In the genomic region with DNA sequence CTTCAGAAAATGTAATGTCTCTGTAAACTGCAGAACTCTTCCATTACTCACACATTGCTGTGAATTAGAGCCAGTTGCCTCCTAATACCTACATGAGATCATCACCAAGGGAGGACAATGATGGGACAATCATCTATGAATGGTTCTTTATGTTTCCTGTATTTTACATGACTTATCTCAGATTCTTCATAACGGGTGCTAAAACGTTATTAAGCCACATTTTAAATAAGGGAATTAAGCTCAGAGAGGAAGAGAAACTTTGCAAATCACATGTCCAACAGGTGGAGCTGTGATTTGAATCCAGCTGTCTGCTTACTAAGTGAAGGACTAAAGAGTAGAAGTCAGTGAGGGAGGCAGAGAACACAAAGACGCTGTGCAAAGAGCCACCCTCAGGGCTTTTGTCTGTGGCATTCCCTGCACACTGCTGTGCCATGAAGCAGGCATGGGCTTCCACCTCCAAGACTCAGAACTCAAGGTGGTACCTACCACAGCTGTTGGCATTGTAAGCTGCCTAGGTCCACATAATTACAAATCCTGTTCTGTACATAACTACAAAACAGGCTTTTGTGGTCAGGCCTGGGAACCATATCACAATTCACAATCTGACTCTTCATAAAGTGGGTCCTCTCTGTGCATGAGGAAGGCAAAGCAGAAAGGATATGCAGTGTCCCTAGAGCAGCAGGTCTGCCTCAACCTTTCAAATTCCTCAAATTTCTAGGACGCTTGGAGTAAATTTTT, we compare ENCODE assay signal across 8 cellular contexts. TPM values are rescaled to one million over a fixed set of nuclear protein-coding genes. Genes with fewer than 3 reads are reported as not detected.
DNase-seq lines count a peak whose midpoint lies in the region; ATAC-seq and TF ChIP-seq lines count a peak whose summit lies in the region.

No MANE protein-coding gene starts in this region.

- no peak overlapping the region for H3K4me2 ChIP-seq in neuronal stem cell (ENCODE audit: insufficient read depth, low read length, poor library complexity, severe bottlenecking)

- no peak overlapping the region for H4K8ac ChIP-seq in neuronal stem cell (ENCODE audit: low read depth, low read length)

- H3K27me3 Mint-ChIP-seq in activated T-helper 17 cell treated with anti-CD3 and anti-CD28 coated beads, Interleukin-2, amount 50 U/mL, for 72 hours: peaks cover 43% of the 10 kb centered on the region

- no peak overlapping the region for H4K91ac ChIP-seq in neuronal stem cell (ENCODE audit: low read depth, low read length, poor library complexity)

- H3K4me3 Mint-ChIP-seq in activated T-helper 17 cell treated with anti-CD3 and anti-CD28 coated beads, Interleukin-2, amount 50 U/mL, for 72 hours: no peak overlapping the region

- H3K27ac ChIP-seq in neuronal stem cell (replicated peaks; ENCODE audit: low read length): peak overlapping the region; percentile 6

- no peak overlapping the region for H2AFZ ChIP-seq in neuronal stem cell (ENCODE audit: low read length)

- H3K36me3 Mint-ChIP-seq in activated T-helper 17 cell treated with anti-CD3 and anti-CD28 coated beads, Interleukin-2, amount 50 U/mL, for 72 hours (ENCODE audit: low read depth): no peaks in the 10 kb centered on the region

- H2BK120ac ChIP-seq in neuronal stem cell (ENCODE audit: low read depth, low read length): no peak overlapping the region

- H3K9ac ChIP-seq in neuronal stem cell (ENCODE audit: low read depth, low read length, poor library complexity): no peak overlapping the region

- no peak overlapping the region for H3K27ac Mint-ChIP-seq in activated T-helper 17 cell treated with anti-CD3 and anti-CD28 coated beads, Interleukin-2, amount 50 U/mL, for 72 hours

- H3K4me3 ChIP-seq in GM12865 (ENCODE audit: low read depth, low read length) (no peak overlapping the region), cardiac fibroblast (replicated peaks in 1 of 2; ENCODE audit: low read depth in 2 of 2, low read length in 2 of 2) (no peak overlapping the region), neuronal stem cell (ENCODE audit: low read length in 2 of 2) (no peak overlapping the region)

- peaks cover 0 to 3% of the 10 kb centered on the region in 2 donors for H3K9me3 ChIP-seq in neuronal stem cell (replicated peaks in 1 of 2; ENCODE audit: control insufficient read depth in 2 of 2, insufficient read depth in 1 of 2, low read depth in 1 of 2, low read length in 2 of 2)

- no peak overlapping the region for H3K18ac ChIP-seq in neuronal stem cell (ENCODE audit: low read length)

- TF ChIP-seq CTCF in GM12865 (IDR thresholded peaks at IDR 0.05; ENCODE audit: insufficient read depth, low read depth, low read length, missing control alignments) (peak; percentile 23), cardiac fibroblast (IDR thresholded peaks at IDR 0.05; ENCODE audit: low read depth, low read length) (peak; percentile 3)

- no peak overlapping the region for H3K14ac ChIP-seq in neuronal stem cell (ENCODE audit: low read length)

- peaks cover 5 to 7% of the 10 kb centered on the region in 2 donors for H3K4me1 ChIP-seq in neuronal stem cell (ENCODE audit: control insufficient read depth in 2 of 2, insufficient read depth in 1 of 2, low read depth in 1 of 2, low read length in 2 of 2)

- DNase-seq in GM12865 (ENCODE audit: low read depth): peak; percentile 68
- DNase-seq in HT-29 (ENCODE audit: low spot score): peak; percentile 61
- DNase-seq in cardiac fibroblast (ENCODE audit: low read depth in 2 of 2): peak in 1 of 2 donors; percentile 71
- DNase-seq in neuronal stem cell (ENCODE audit: low spot score): peak; percentile 18
- DNase-seq in T-helper 2 cell: no peak
- no peak for DNase-seq in stimulated activated CD4-positive, alpha-beta T cell treated with anti-CD3 and anti-CD28 coated beads, Interleukin-15, amount 100 ng/mL, for 24 hours

- no peak overlapping the region for H3K4ac ChIP-seq in neuronal stem cell (ENCODE audit: low read length)

- WGBS in neuronal stem cell (ENCODE audit: extremely low coverage in 2 of 2, insufficient read length in 2 of 2, insufficient replicate concordance in 1 of 2), 2 donors: no CpG with 5 or more reads among the region's 4 CpGs

- H3K4me1 Mint-ChIP-seq in activated T-helper 17 cell treated with anti-CD3 and anti-CD28 coated beads, Interleukin-2, amount 50 U/mL, for 72 hours: no peaks in the 10 kb centered on the region

- H3K27me3 ChIP-seq in neuronal stem cell (ENCODE audit: control insufficient read depth in 3 of 3, insufficient read depth in 3 of 3, low read depth in 1 of 3, low read length in 3 of 3): no peaks in the 10 kb centered on the region

- peaks cover 6% of the 10 kb centered on the region for H3K9me3 Mint-ChIP-seq in activated T-helper 17 cell treated with anti-CD3 and anti-CD28 coated beads, Interleukin-2, amount 50 U/mL, for 72 hours

- ATAC-seq in GM21526 (IDR thresholded peaks at IDR 0.05; ENCODE audit: low FRiP score, unreplicated experiment): peak; percentile 74
- ATAC-seq in activated T-helper 17 cell treated with anti-CD3 and anti-CD28 coated beads, Interleukin-2, amount 50 U/mL, for 72 hours (replicated peaks): no peak

- H2BK12ac ChIP-seq in neuronal stem cell (ENCODE audit: low read length): no peak overlapping the region

- H2BK5ac ChIP-seq in neuronal stem cell (ENCODE audit: low read length): no peak overlapping the region

- H2AK5ac ChIP-seq in neuronal stem cell (ENCODE audit: low read depth, low read length): no peak overlapping the region

- H3K23ac ChIP-seq in neuronal stem cell (ENCODE audit: low read depth, low read length, poor library complexity): no peak overlapping the region

- H3K79me1 ChIP-seq in neuronal stem cell (ENCODE audit: low read depth, low read length): peaks cover 2% of the 10 kb centered on the region

- no peak overlapping the region for H2BK15ac ChIP-seq in neuronal stem cell (ENCODE audit: low read length)

- H3K36me3 ChIP-seq in neuronal stem cell (replicated peaks in 1 of 2; ENCODE audit: control insufficient read depth in 2 of 2, insufficient read depth in 2 of 2, low read length in 2 of 2): no peaks in the 10 kb centered on the region

RNA-seq across cellular contexts. Expression of a gene that starts 12.8 kb away (rescaled TPM):
- total RNA-seq in HT-29 (2014; rRNA removed; shearing (Covaris generic)): 8.4 and 9.0 TPM in 2 replicates
- polyA plus RNA-seq in neuronal stem cell (2013, experiment 1 of 2): 15.9 TPM
- 15.3 TPM for polyA plus RNA-seq in neuronal stem cell (2013, experiment 2 of 2)
- total RNA-seq in activated T-helper 17 cell treated with anti-CD3 and anti-CD28 coated beads, Interleukin-2, amount 50 U/mL, for 72 hours: under 1 TPM in 1 of 2 donors, not detected in 1; 0.05 TPM

Comparison
In these comparisons a context has a peak if more than half of its experiments do, and no peak if none do; other contexts are left out.
1. DNase-seq: peak in GM12865 (single experiment), HT-29 (single experiment) and neuronal stem cell (single experiment); none in T-helper 2 cell (0 of 5) and stimulated activated CD4-positive, alpha-beta T cell treated with anti-CD3 and anti-CD28 coated beads, Interleukin-15, amount 100 ng/mL, for 24 hours (single experiment).